In the genomic region with DNA sequence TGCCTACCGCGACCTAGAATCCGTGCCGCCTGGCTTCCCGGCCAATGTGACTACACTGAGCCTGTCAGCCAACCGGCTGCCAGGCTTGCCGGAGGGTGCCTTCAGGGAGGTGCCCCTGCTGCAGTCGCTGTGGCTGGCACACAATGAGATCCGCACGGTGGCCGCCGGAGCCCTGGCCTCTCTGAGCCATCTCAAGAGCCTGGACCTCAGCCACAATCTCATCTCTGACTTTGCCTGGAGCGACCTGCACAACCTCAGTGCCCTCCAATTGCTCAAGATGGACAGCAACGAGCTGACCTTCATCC, we compare ENCODE assay signal across 21 cellular contexts. TPM values are rescaled to one million over a fixed set of nuclear protein-coding genes. Genes with fewer than 3 reads are reported as not detected.
DNase-seq lines count a peak whose midpoint lies in the region; ATAC-seq and TF ChIP-seq lines count a peak whose summit lies in the region.
"Had no signal": no experiment of that assay in that cellular context is flagged by ENCODE, and none has a peak within 500 bp of the region (broad histone marks: within the 10 kb centered on the region; RNA-seq: fewer than 3 reads in every experiment).

No MANE protein-coding gene starts in this region.

- H3K9me3 ChIP-seq in lower lobe of right lung: no peaks in the 10 kb centered on the region
- H3K9me3 ChIP-seq in stomach smooth muscle (ENCODE audit: control insufficient read depth in 2 of 2, low read length in 2 of 2): no peaks in the 10 kb centered on the region

- H3K27me3 ChIP-seq in H7 (ENCODE audit: control insufficient read depth, insufficient read depth, low read length): no peaks in the 10 kb centered on the region; the same call in 1 of the 2 replicates
- H3K27me3 ChIP-seq in lower lobe of right lung (ENCODE audit: low read depth): no peaks in the 10 kb centered on the region
- no peaks in the 10 kb centered on the region for H3K27me3 ChIP-seq in stomach smooth muscle (ENCODE audit: control insufficient read depth in 1 of 2, insufficient read depth in 2 of 2, low read length in 2 of 2)
- H3K27me3 ChIP-seq: cardiac muscle cell had no signal

- POLR2A ChIA-PET in activated CD4-positive, alpha-beta memory T cell treated with anti-CD3 and anti-CD28 coated beads for 36 hours (lab: Charles Lee): no interaction called here

- H3K4me1 Mint-ChIP-seq in activated CD4-positive, alpha-beta memory T cell treated with anti-CD3 and anti-CD28 coated beads for 36 hours (ENCODE audit: low read depth): no peaks in the 10 kb centered on the region
- peaks cover 2% of the 10 kb centered on the region for H3K4me1 Mint-ChIP-seq in progenitor cell of endocrine pancreas (ENCODE audit: low read depth)
- H3K4me1 Mint-ChIP-seq: memory B cell had no signal

- H3K4me3 ChIP-seq in H7 (ENCODE audit: insufficient read depth, low read depth, low read length): no peak overlapping the region
- peak overlapping the region; percentile 47 for H3K4me3 ChIP-seq in lower lobe of right lung
- peak overlapping the region; percentile 57 to 78 for H3K4me3 ChIP-seq in stomach smooth muscle (ENCODE audit: low read length in 2 of 2)
- H3K4me3 ChIP-seq: cardiac muscle cell had no signal

- intact Hi-C loops in lower lobe of right lung (cut with DNase I): no loop called here
- intact Hi-C loops in activated CD4-positive, alpha-beta memory T cell treated with anti-CD3 and anti-CD28 coated beads for 36 hours (cut with micrococcal nuclease): no loop called here

- H3K27ac ChIP-seq in lower lobe of right lung (no peak overlapping the region), stomach smooth muscle (ENCODE audit: low read length) (peak overlapping the region; percentile 89)
- H3K27ac ChIP-seq: C4-2B, cardiac muscle cell, foreskin keratinocyte had no signal

- H3K36me3 ChIP-seq in H7 (replicated peaks; ENCODE audit: control insufficient read depth, insufficient read depth, low read length) (no peaks in the 10 kb centered on the region), lower lobe of right lung (no peaks in the 10 kb centered on the region), stomach smooth muscle (ENCODE audit: control insufficient read depth in 2 of 2, insufficient read depth in 2 of 2, low read length in 2 of 2) (peaks cover 9% of the 10 kb centered on the region in 2 donors)
- H3K36me3 ChIP-seq: cardiac muscle cell had no signal

- no peak overlapping the region for H3K4me3 Mint-ChIP-seq in activated CD4-positive, alpha-beta memory T cell treated with anti-CD3 and anti-CD28 coated beads for 36 hours
- no peak overlapping the region for H3K4me3 Mint-ChIP-seq in progenitor cell of endocrine pancreas (ENCODE audit: low read depth)
- H3K4me3 Mint-ChIP-seq: effector memory CD8-positive, alpha-beta T cell; memory B cell had no signal

- H3K4me1 ChIP-seq in lower lobe of right lung: peaks cover 42% of the 10 kb centered on the region
- peaks cover 71% of the 10 kb centered on the region for H3K4me1 ChIP-seq in stomach smooth muscle (ENCODE audit: control insufficient read depth, insufficient read depth, low read length)
- H3K4me1 ChIP-seq: foreskin keratinocyte had no signal

- H3K36me3 Mint-ChIP-seq in activated CD4-positive, alpha-beta memory T cell treated with anti-CD3 and anti-CD28 coated beads for 36 hours: no peaks in the 10 kb centered on the region
- H3K36me3 Mint-ChIP-seq in progenitor cell of endocrine pancreas (ENCODE audit: insufficient read depth): no peaks in the 10 kb centered on the region
- H3K36me3 Mint-ChIP-seq: memory B cell had no signal

- H3K9me3 Mint-ChIP-seq in activated CD4-positive, alpha-beta memory T cell treated with anti-CD3 and anti-CD28 coated beads for 36 hours: no peaks in the 10 kb centered on the region
- H3K9me3 Mint-ChIP-seq in progenitor cell of endocrine pancreas (ENCODE audit: low read depth): no peaks in the 10 kb centered on the region
- H3K9me3 Mint-ChIP-seq: effector memory CD8-positive, alpha-beta T cell; memory B cell had no signal

- no peak for TF ChIP-seq CTCF in lower lobe of right lung (IDR thresholded peaks at IDR 0.05)
- TF ChIP-seq CTCF in progenitor cell of endocrine pancreas (IDR thresholded peaks at IDR 0.05; ENCODE audit: unreplicated experiment): no peak

- CTCF ChIA-PET in activated CD4-positive, alpha-beta memory T cell treated with anti-CD3 and anti-CD28 coated beads for 36 hours (lab: Charles Lee): no interaction called here

- no peak overlapping the region for H3K27ac Mint-ChIP-seq in activated CD4-positive, alpha-beta memory T cell treated with anti-CD3 and anti-CD28 coated beads for 36 hours
- no peak overlapping the region for H3K27ac Mint-ChIP-seq in progenitor cell of endocrine pancreas
- H3K27ac Mint-ChIP-seq: effector memory CD8-positive, alpha-beta T cell; memory B cell had no signal

- DNase-seq in H7: peak; percentile 61
- peak; percentile 41 for DNase-seq in cerebellum (ENCODE audit: low spot score)
- peak; percentile 41 for DNase-seq in lower lobe of right lung
- no peak for DNase-seq in activated CD4-positive, alpha-beta memory T cell treated with anti-CD3 and anti-CD28 coated beads for 36 hours
- DNase-seq in A172 (ENCODE audit: low spot score): no peak
- DNase-seq in progenitor cell of endocrine pancreas (ENCODE audit: low spot score, unreplicated experiment): no peak
- DNase-seq: activated CD4-positive, alpha-beta T cell treated with anti-CD3 and anti-CD28 coated beads for 1 hour; activated naive CD4-positive, alpha-beta T cell treated with anti-CD3 and anti-CD28 coated beads, Interleukin-2, amount 50 U/mL, for 16 hours; DMS79 treated with DMSO at 0.1 percent for 48 hours; effector memory CD8-positive, alpha-beta T cell; foreskin keratinocyte; KG1; NCI-H1105; NCI-H2171 treated with DMSO at 0.1 percent for 48 hours; stimulated activated naive CD4-positive, alpha-beta T cell treated with Interleukin-2 at 50 U/mL for 16 hours had no signal

- ATAC-seq in lower lobe of right lung: no peak
- ATAC-seq in activated CD4-positive, CD25-positive, alpha-beta regulatory T cell treated with anti-CD3 and anti-CD28 coated beads, Interleukin-2, amount 50 U/mL, for 24 hours: no peak
- ATAC-seq: effector memory CD8-positive, alpha-beta T cell; foreskin keratinocyte had no signal

- peak overlapping the region in 1 of 2 donors; percentile 29 for H3K9ac ChIP-seq in stomach smooth muscle (ENCODE audit: low read length in 2 of 2)

- H3K27me3 Mint-ChIP-seq in activated CD4-positive, alpha-beta memory T cell treated with anti-CD3 and anti-CD28 coated beads for 36 hours: peaks cover 4% of the 10 kb centered on the region
- peaks cover 38% of the 10 kb centered on the region for H3K27me3 Mint-ChIP-seq in progenitor cell of endocrine pancreas

RNA-seq across cellular contexts. Expression of a gene that starts 1.4 kb away (rescaled TPM):
- total RNA-seq in H7 (2014; rRNA removed; shearing (Covaris generic)): 15.1 and 20.5 TPM in 2 replicates
- total RNA-seq in cerebellum (41.0 TPM), lower lobe of right lung (24.0 TPM), progenitor cell of endocrine pancreas (not detected in 2 replicates)
- not detected for total RNA-seq in activated CD4-positive, alpha-beta memory T cell treated with anti-CD3 and anti-CD28 coated beads for 36 hours
- 0.41 and 0.53 TPM in 2 replicates for total RNA-seq in A172 (2014; rRNA removed; shearing (Covaris generic))
- total RNA-seq: foreskin keratinocyte; T-helper 2 cell treated with Interferon-gamma antibody and Interleukin-4, amounts not matched to agents 100 ng/mL and 5 ng/mL, for 36 hours had no signal

RNA-seq across cellular contexts. Expression of a gene that starts 27.7 kb away (rescaled TPM):
- 10.3 and 10.8 TPM in 2 replicates for total RNA-seq in H7 (2014; rRNA removed; shearing (Covaris generic))
- total RNA-seq in cerebellum: 12.6 TPM
- not detected for total RNA-seq in lower lobe of right lung
- total RNA-seq in activated CD4-positive, alpha-beta memory T cell treated with anti-CD3 and anti-CD28 coated beads for 36 hours: not detected
- 2.0 and 3.0 TPM in 2 replicates for total RNA-seq in A172 (2014; rRNA removed; shearing (Covaris generic))
- 17.9 and 34.7 TPM in 2 replicates for total RNA-seq in progenitor cell of endocrine pancreas
- total RNA-seq: foreskin keratinocyte; T-helper 2 cell treated with Interferon-gamma antibody and Interleukin-4, amounts not matched to agents 100 ng/mL and 5 ng/mL, for 36 hours had no signal

RNA-seq across cellular contexts. Expression of a gene that starts 44.5 kb away (rescaled TPM):
- total RNA-seq in H7 (2014; rRNA removed; shearing (Covaris generic)): 5.7 and 6.3 TPM in 2 replicates
- total RNA-seq in cerebellum: 104 TPM
- 1.2 TPM for total RNA-seq in lower lobe of right lung
- total RNA-seq in activated CD4-positive, alpha-beta memory T cell treated with anti-CD3 and anti-CD28 coated beads for 36 hours: not detected
- total RNA-seq in A172 (2014; rRNA removed; shearing (Covaris generic)): not detected in 2 replicates
- 0.14 and 0.42 TPM in 2 replicates for total RNA-seq in progenitor cell of endocrine pancreas
- total RNA-seq: cardiac muscle cell; foreskin keratinocyte; T-helper 2 cell treated with Interferon-gamma antibody and Interleukin-4, amounts not matched to agents 100 ng/mL and 5 ng/mL, for 36 hours had no signal

Comparison
In these comparisons a context has a peak if more than half of its experiments do, and no peak if none do; other contexts are left out.
1. DNase-seq: peak in H7 (single experiment), cerebellum (single experiment) and lower lobe of right lung (single experiment); none in activated CD4-positive, alpha-beta memory T cell treated with anti-CD3 and anti-CD28 coated beads for 36 hours (single experiment), A172 (single experiment) and progenitor cell of endocrine pancreas (single experiment).
2. RNA of a gene that starts 1.4 kb away (total RNA-seq): 41.0 TPM in cerebellum (single experiment), 24.0 TPM in lower lobe of right lung (single experiment) and 15.1 to 20.5 TPM in H7; 0.41 to 0.53 TPM in A172, not detected in progenitor cell of endocrine pancreas and not detected in activated CD4-positive, alpha-beta memory T cell treated with anti-CD3 and anti-CD28 coated beads for 36 hours; every median in the first group is over 10 times any median in the second.
3. RNA of a gene that starts 44.5 kb away (total RNA-seq): 104 TPM in cerebellum (single experiment); 5.7 to 6.3 TPM in H7, 1.2 TPM in lower lobe of right lung (single experiment), 0.14 to 0.42 TPM in progenitor cell of endocrine pancreas, not detected in activated CD4-positive, alpha-beta memory T cell treated with anti-CD3 and anti-CD28 coated beads for 36 hours and not detected in A172; every median in the first group is over 10 times any median in the second.